In genomic region chr4:1309261-1310010, GRCh38 we compare ENCODE assay signal across 8 cellular contexts. TPM values are rescaled to one million over a fixed set of nuclear protein-coding genes. Genes with fewer than 3 reads are reported as not detected.
DNase-seq lines count a peak whose midpoint lies in the region; ATAC-seq and TF ChIP-seq lines count a peak whose summit lies in the region.

No MANE protein-coding gene starts in this region.

- no peak for TF ChIP-seq POLR2A in lower leg skin (IDR thresholded peaks at IDR 0.05)

- in situ Hi-C loops in GM13977 (cut with MboI; ENCODE audit: low pct_unique_long_range_greater_than_20kb, low sequenced_read_pairs, unreplicated experiment) = no loop called here

- H3K4me3 ChIP-seq in lower leg skin (ENCODE audit: low read depth, poor library complexity, severe bottlenecking) = no peak overlapping the region

- H3K9me3 Mint-ChIP-seq in effector memory CD8-positive, alpha-beta T cell = no peaks in the 10 kb centered on the region

- H3K4me1 Mint-ChIP-seq in effector memory CD8-positive, alpha-beta T cell (ENCODE audit: low read depth in 2 of 2) = peaks cover 41 to 57% of the 10 kb centered on the region in 2 donors

- DNase-seq in GM13977 (ENCODE audit: low spot score) (peak; percentile 94), lower leg skin (ENCODE audit: low spot score in 2 of 2) (peak; percentile 84 to 96), DMS 273 (lab: John Stamatoyannopoulos, UW; ENCODE audit: unreplicated experiment) (no peak), SW480 (ENCODE audit: low spot score) (no peak)
- peak in 2 of 3 experiments; percentile 25 to 50 for DNase-seq in activated CD8-positive, alpha-beta memory T cell treated with anti-CD3 and anti-CD28 coated beads for 48 hours (ENCODE audit: low read depth in 2 of 3, low spot score in 2 of 3)
- DNase-seq in effector memory CD8-positive, alpha-beta T cell = peak; percentile 28 to 69 (median 64)
- peak; percentile 59 to 65 for DNase-seq in stimulated activated CD4-positive, alpha-beta T cell treated with anti-CD3 and anti-CD28 coated beads, Interleukin-2, amount 100 ng/mL, for 24 hours

- TF ChIP-seq CTCF in GM13977 (IDR thresholded peaks at IDR 0.05; ENCODE audit: extremely low read depth, insufficient read depth, missing control alignments) = no peak
- TF ChIP-seq CTCF in lower leg skin (IDR thresholded peaks at IDR 0.05) = no peak

- no peaks in the 10 kb centered on the region for H3K27me3 Mint-ChIP-seq in effector memory CD8-positive, alpha-beta T cell

- WGBS in lower leg skin, 2 donors = 23 to 36% methylated on average over 21 to 28 of the region's 36 CpGs

- H3K4me3 Mint-ChIP-seq in effector memory CD8-positive, alpha-beta T cell = peak overlapping the region; percentile 77 to 83

- ATAC-seq in HG03460 (IDR thresholded peaks at IDR 0.05; ENCODE audit: unreplicated experiment) = peak; percentile 91
- peak; percentile 70 for ATAC-seq in effector memory CD8-positive, alpha-beta T cell (replicated peaks)

- H3K27ac Mint-ChIP-seq in effector memory CD8-positive, alpha-beta T cell = peak overlapping the region; percentile 93 to 95

- peaks cover 62% of the 10 kb centered on the region for H3K36me3 Mint-ChIP-seq in effector memory CD8-positive, alpha-beta T cell (ENCODE audit: insufficient read depth)

- intact Hi-C loops in lower leg skin (cut with DNase I; ENCODE audit: low total_unique reads) = no loop called here

RNA-seq across cellular contexts. Expression of gene MAEA, which starts 19.7 kb away (rescaled TPM):
- 100 to 1,000 TPM in 1 of 4 donors, 10 to 100 TPM in 3; 79.6 to 124 (median 89.4) TPM for total RNA-seq in lower leg skin

RNA-seq across cellular contexts. Expression of gene UVSSA, which starts 37.6 kb away (rescaled TPM):
- 10 to 100 TPM; 18.2 to 57.4 (median 25.7) TPM for total RNA-seq in lower leg skin

Comparison
In these comparisons a context has a peak if more than half of its experiments do, and no peak if none do; other contexts are left out.
1. DNase-seq: peak in GM13977 (single experiment), activated CD8-positive, alpha-beta memory T cell treated with anti-CD3 and anti-CD28 coated beads for 48 hours (2 of 3), effector memory CD8-positive, alpha-beta T cell (3 of 3), lower leg skin (2 of 2) and stimulated activated CD4-positive, alpha-beta T cell treated with anti-CD3 and anti-CD28 coated beads, Interleukin-2, amount 100 ng/mL, for 24 hours (2 of 2); none in DMS 273 (single experiment) and SW480 (single experiment).